In genomic region chr4:133151301-133151680, GRCh38 we compare ENCODE assay signal across 9 cellular contexts. TPM values are rescaled to one million over a fixed set of nuclear protein-coding genes. Genes with fewer than 3 reads are reported as not detected.
DNase-seq lines count a peak whose midpoint lies in the region; ATAC-seq, FAIRE-seq and TF ChIP-seq lines count a peak whose summit lies in the region.
"Had no signal": no experiment of that assay in that cellular context is flagged by ENCODE, and none has a peak within 500 bp of the region (broad histone marks: within the 10 kb centered on the region; RNA-seq: fewer than 3 reads in every experiment).

No MANE protein-coding gene starts in this region.

- H3K79me2 ChIP-seq in astrocyte (ENCODE audit: insufficient read depth, low read length): peaks cover 26% of the 10 kb centered on the region
- H3K79me2 ChIP-seq in SK-N-SH (ENCODE audit: insufficient read depth): no peaks in the 10 kb centered on the region

- no peak for TF ChIP-seq RAD21 in SK-N-SH (IDR thresholded peaks at IDR 0.05; ENCODE audit: low read length)

- WGBS in SK-N-SH (ENCODE audit: low lambda C conversion rate): 3% methylated on average over 6 of the region's 32 CpGs

- H3K27ac ChIP-seq in astrocyte (ENCODE audit: low read depth, low read length): no peak overlapping the region
- no peak overlapping the region for H3K27ac ChIP-seq in left lung
- peak overlapping the region; percentile 71 to 84 for H3K27ac ChIP-seq in tibial artery
- no peak overlapping the region for H3K27ac ChIP-seq in SK-N-SH (ENCODE audit: low read depth in 2 of 2, low read length in 1 of 2)

- no peaks in the 10 kb centered on the region for H3K9me3 ChIP-seq in astrocyte (ENCODE audit: insufficient read depth, low read depth, low read length)
- H3K9me3 ChIP-seq in left lung: no peaks in the 10 kb centered on the region
- H3K9me3 ChIP-seq in tibial artery: no peaks in the 10 kb centered on the region
- H3K9me3 ChIP-seq in SK-N-SH: no peaks in the 10 kb centered on the region

- H3K27me3 Mint-ChIP-seq in activated naive CD4-positive, alpha-beta T cell treated with anti-CD3 and anti-CD28 coated beads for 36 hours (ENCODE audit: low read depth): peaks cover 71% of the 10 kb centered on the region
- H3K27me3 Mint-ChIP-seq in astrocyte (ENCODE audit: low read depth, unreplicated experiment): peaks cover 35% of the 10 kb centered on the region

- peaks cover 3% of the 10 kb centered on the region for H3K36me3 Mint-ChIP-seq in activated naive CD4-positive, alpha-beta T cell treated with anti-CD3 and anti-CD28 coated beads for 36 hours (ENCODE audit: low read depth)
- no peaks in the 10 kb centered on the region for H3K36me3 Mint-ChIP-seq in astrocyte (ENCODE audit: low read depth, unreplicated experiment)

- TF ChIP-seq EP300 in SK-N-SH (IDR thresholded peaks at IDR 0.05; ENCODE audit: borderline replicate concordance in 1 of 2, low read depth in 1 of 2, low read length in 1 of 2): no peak

- no peak for TF ChIP-seq CTCF in astrocyte (IDR thresholded peaks at IDR 0.05; ENCODE audit: insufficient read depth, low read depth, low read length)
- TF ChIP-seq CTCF in left lung (IDR thresholded peaks at IDR 0.05): no peak
- no peak for TF ChIP-seq CTCF in tibial artery (IDR thresholded peaks at IDR 0.05)
- TF ChIP-seq CTCF in SK-N-SH (IDR thresholded peaks at IDR 0.05): no peak

- H2AFZ ChIP-seq in astrocyte (ENCODE audit: low read depth, low read length) (peak overlapping the region; percentile 87), SK-N-SH (ENCODE audit: low read depth) (no peak overlapping the region)

- H3K36me3 ChIP-seq in astrocyte (ENCODE audit: insufficient read depth, low read length) (no peaks in the 10 kb centered on the region), left lung (no peaks in the 10 kb centered on the region), tibial artery (no peaks in the 10 kb centered on the region), SK-N-SH (replicated peaks in 1 of 2; ENCODE audit: control insufficient read depth in 1 of 2, insufficient read depth in 2 of 2, low read length in 1 of 2) (no peaks in the 10 kb centered on the region)

- FAIRE-seq in astrocyte (lab: Jason Lieb, UNC): no peak

- no peaks in the 10 kb centered on the region for H3K9me3 Mint-ChIP-seq in activated naive CD4-positive, alpha-beta T cell treated with anti-CD3 and anti-CD28 coated beads for 36 hours
- peaks cover 5% of the 10 kb centered on the region for H3K9me3 Mint-ChIP-seq in astrocyte (ENCODE audit: unreplicated experiment)

- H3K27me3 ChIP-seq in astrocyte (ENCODE audit: insufficient read depth, low read length) (no peaks in the 10 kb centered on the region), left lung (peaks cover 82 to 92% of the 10 kb centered on the region in 2 donors), tibial artery (peaks cover 0 to 4% of the 10 kb centered on the region in 2 donors), SK-N-SH (ENCODE audit: insufficient read depth) (peaks cover 73% of the 10 kb centered on the region)

- H3K4me3 ChIP-seq in astrocyte (ENCODE audit: insufficient read depth, low read depth, low read length) (peak overlapping the region; percentile 90), left lung (peak overlapping the region; percentile 5 to 35), tibial artery (peak overlapping the region; percentile 63 to 72), SK-N-SH (ENCODE audit: low read depth in 2 of 2, low read length in 1 of 2) (no peak overlapping the region)

- peaks cover 5% of the 10 kb centered on the region for H3F3A ChIP-seq in SK-N-SH (replicated peaks; ENCODE audit: insufficient read depth)

- peaks cover 34% of the 10 kb centered on the region for H3K4me1 ChIP-seq in astrocyte (ENCODE audit: insufficient read depth, low read length)
- H3K4me1 ChIP-seq in left lung: peaks cover 27 to 63% of the 10 kb centered on the region in 2 donors
- H3K4me1 ChIP-seq in tibial artery: peaks cover 0 to 58% (median 30%) of the 10 kb centered on the region in 4 donors
- peaks cover 0 to 18% of the 10 kb centered on the region in 2 experiments; a peak in 2 of 4 replicates for H3K4me1 ChIP-seq in SK-N-SH (ENCODE audit: control insufficient read depth in 1 of 2, insufficient read depth in 2 of 2, low read depth in 1 of 2, low read length in 1 of 2)

- peaks cover 15% of the 10 kb centered on the region for H3K4me1 Mint-ChIP-seq in activated naive CD4-positive, alpha-beta T cell treated with anti-CD3 and anti-CD28 coated beads for 36 hours (ENCODE audit: low read depth)
- peaks cover 16% of the 10 kb centered on the region for H3K4me1 Mint-ChIP-seq in astrocyte (ENCODE audit: low read depth, unreplicated experiment)

- POLR2A ChIA-PET in SK-N-SH (lab: Yijun Ruan, JAX): no interaction called here

- CTCF ChIA-PET in activated naive CD4-positive, alpha-beta T cell treated with anti-CD3 and anti-CD28 coated beads for 36 hours (lab: Charles Lee): no interaction called here
- CTCF ChIA-PET in SK-N-SH (lab: Yijun Ruan, JAX): no interaction called here

- no peak for ATAC-seq in left lung

- H3K9me2 ChIP-seq in SK-N-SH: no peaks in the 10 kb centered on the region

- H3K4me2 ChIP-seq in astrocyte (ENCODE audit: low read length): peak overlapping the region; percentile 100
- H3K4me2 ChIP-seq in SK-N-SH: no peak overlapping the region

- H4K20me1 ChIP-seq in astrocyte (ENCODE audit: insufficient read depth, low read length) (peaks cover 3% of the 10 kb centered on the region), SK-N-SH (ENCODE audit: insufficient read depth) (no peaks in the 10 kb centered on the region)

- H3K9ac ChIP-seq in astrocyte (ENCODE audit: low read length) (peak overlapping the region; percentile 82), SK-N-SH (no peak overlapping the region)

- H3K4me3 Mint-ChIP-seq in activated naive CD4-positive, alpha-beta T cell treated with anti-CD3 and anti-CD28 coated beads for 36 hours: no peak overlapping the region
- peak overlapping the region; percentile 93 for H3K4me3 Mint-ChIP-seq in astrocyte (ENCODE audit: unreplicated experiment)

- H3K27ac Mint-ChIP-seq in activated naive CD4-positive, alpha-beta T cell treated with anti-CD3 and anti-CD28 coated beads for 36 hours: peak overlapping the region; percentile 8
- peak overlapping the region; percentile 18 for H3K27ac Mint-ChIP-seq in astrocyte (ENCODE audit: unreplicated experiment)

- intact Hi-C loops in activated naive CD4-positive, alpha-beta T cell treated with anti-CD3 and anti-CD28 coated beads for 36 hours (cut with micrococcal nuclease): no loop called here
- intact Hi-C loops in left lung (cut with DNase I) (no loop called here), tibial artery (cut with DNase I; ENCODE audit: low total_unique reads) (no loop called here)

- DNase-seq in activated naive CD4-positive, alpha-beta T cell treated with anti-CD3 and anti-CD28 coated beads for 36 hours: peak; percentile 5
- DNase-seq in activated naive CD4-positive, alpha-beta T cell treated with Interleukin-2 at 50 U/mL for 16 hours: no peak
- DNase-seq in astrocyte (ENCODE audit: low read depth) (peak; percentile 30), left lung (peak in 1 of 2 donors; percentile 76), tibial artery (peak in 1 of 2 donors; percentile 63), NCI-H226 (no peak), AML-193 (lab: John Stamatoyannopoulos, UW) (no peak), SK-N-SH (no peak)
- DNase-seq: cortex of kidney had no signal

TF ChIP-seq in SK-N-SH, 30 proteins besides CTCF, POLR2A, EP300 and RAD21:
- TF ChIP-seq TEAD4 (IDR thresholded peaks at IDR 0.05; ENCODE audit: borderline replicate concordance, insufficient read depth): no peak
- no peak for TF ChIP-seq POLR2AphosphoS5 (IDR thresholded peaks at IDR 0.05; ENCODE audit: low read depth, low read length)
- no peak for TF ChIP-seq USF1 (IDR thresholded peaks at IDR 0.05; ENCODE audit: borderline replicate concordance, low read depth)
- TF ChIP-seq RXRA (IDR thresholded peaks at IDR 0.05; ENCODE audit: borderline replicate concordance, low read depth): no peak
- no peak for TF ChIP-seq MXI1 (IDR thresholded peaks at IDR 0.05; ENCODE audit: low read depth, low read length)
- TF ChIP-seq ELF1 (IDR thresholded peaks at IDR 0.05): no peak
- no peak for TF ChIP-seq FOXM1 (IDR thresholded peaks at IDR 0.05; ENCODE audit: low read depth)
- no peak for TF ChIP-seq RFX5 (IDR thresholded peaks at IDR 0.05; ENCODE audit: low read length)
- TF ChIP-seq SMC3 (IDR thresholded peaks at IDR 0.05; ENCODE audit: low read depth, low read length): no peak

RNA-seq across cellular contexts. Expression of gene PCDH10, which starts 2.2 kb away (rescaled TPM):
- not detected for total RNA-seq in activated naive CD4-positive, alpha-beta T cell treated with anti-CD3 and anti-CD28 coated beads for 36 hours
- total RNA-seq in astrocyte (9.1 and 12.5 TPM in 2 replicates), left lung (under 1 TPM; 0.58 to 0.92 TPM)
- 0.02 and 0.05 TPM in 2 replicates for polyA plus RNA-seq in SK-N-SH (2012; rRNA removed)
- polyA plus RNA-seq in SK-N-SH (2012; cell fraction: cytosol; rRNA removed): 0.03 and 0.04 TPM in 2 replicates
- polyA plus RNA-seq in SK-N-SH (2012; cell fraction: nucleus; rRNA removed): 0.07 and 0.10 TPM in 2 replicates

Comparison
In these comparisons a context has a peak if more than half of its experiments do, and no peak if none do; other contexts are left out.
1. DNase-seq: peak in activated naive CD4-positive, alpha-beta T cell treated with anti-CD3 and anti-CD28 coated beads for 36 hours (single experiment) and astrocyte (single experiment); none in activated naive CD4-positive, alpha-beta T cell treated with Interleukin-2 at 50 U/mL for 16 hours (single experiment), NCI-H226 (single experiment), AML-193 (0 of 2) and SK-N-SH (single experiment).
2. H3K27ac ChIP-seq: peak in tibial artery (2 of 2); none in astrocyte (single experiment), left lung (0 of 2) and SK-N-SH (0 of 2).
3. H3K4me3 ChIP-seq: peak in astrocyte (single experiment), left lung (2 of 2) and tibial artery (2 of 2); none in SK-N-SH (0 of 2).